1 cellular context compared by ENCODE assay signal in genomic region chr9:137229903-137230719, GRCh38.
TF ChIP-seq lines count a peak whose summit lies in the region.

No MANE protein-coding gene starts in this region.

TF ChIP-seq in HepG2, 621 proteins besides CTCF, POLR2A, EP300 and RAD21 (continued from another document and continues in another):
- TF ChIP-seq, protein P1, sequence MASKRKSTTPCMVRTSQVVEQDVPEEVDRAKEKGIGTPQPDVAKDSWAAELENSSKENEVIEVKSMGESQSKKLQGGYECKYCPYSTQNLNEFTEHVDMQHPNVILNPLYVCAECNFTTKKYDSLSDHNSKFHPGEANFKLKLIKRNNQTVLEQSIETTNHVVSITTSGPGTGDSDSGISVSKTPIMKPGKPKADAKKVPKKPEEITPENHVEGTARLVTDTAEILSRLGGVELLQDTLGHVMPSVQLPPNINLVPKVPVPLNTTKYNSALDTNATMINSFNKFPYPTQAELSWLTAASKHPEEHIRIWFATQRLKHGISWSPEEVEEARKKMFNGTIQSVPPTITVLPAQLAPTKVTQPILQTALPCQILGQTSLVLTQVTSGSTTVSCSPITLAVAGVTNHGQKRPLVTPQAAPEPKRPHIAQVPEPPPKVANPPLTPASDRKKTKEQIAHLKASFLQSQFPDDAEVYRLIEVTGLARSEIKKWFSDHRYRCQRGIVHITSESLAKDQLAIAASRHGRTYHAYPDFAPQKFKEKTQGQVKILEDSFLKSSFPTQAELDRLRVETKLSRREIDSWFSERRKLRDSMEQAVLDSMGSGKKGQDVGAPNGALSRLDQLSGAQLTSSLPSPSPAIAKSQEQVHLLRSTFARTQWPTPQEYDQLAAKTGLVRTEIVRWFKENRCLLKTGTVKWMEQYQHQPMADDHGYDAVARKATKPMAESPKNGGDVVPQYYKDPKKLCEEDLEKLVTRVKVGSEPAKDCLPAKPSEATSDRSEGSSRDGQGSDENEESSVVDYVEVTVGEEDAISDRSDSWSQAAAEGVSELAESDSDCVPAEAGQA (IDR thresholded peaks at IDR 0.05; ENCODE audit: low read depth) = no peak
- TF ChIP-seq, protein P1 (CRISPR knock-in tag; IDR thresholded peaks at IDR 0.05; ENCODE audit: borderline replicate concordance) = no peak
- TF ChIP-seq GABPB1 (CRISPR knock-in tag; IDR thresholded peaks at IDR 0.05) (peak; percentile 95), MXI1 (IDR thresholded peaks at IDR 0.05; ENCODE audit: borderline replicate concordance, low read depth, low read length) (no peak), MED1 (CRISPR knock-in tag; IDR thresholded peaks at IDR 0.05) (peak; percentile 48; the same call in 1 of the 2 replicates), ZNF274 (CRISPR knock-in tag; IDR thresholded peaks at IDR 0.05) (peak; percentile 66; the same call in 1 of the 2 replicates), NFRKB (IDR thresholded peaks at IDR 0.05) (no peak), KLF9 (CRISPR knock-in tag; IDR thresholded peaks at IDR 0.05; ENCODE audit: low read depth) (no peak), ZNF713 (CRISPR knock-in tag; IDR thresholded peaks at IDR 0.05) (peak; percentile 35; the same call in 1 of the 2 replicates), KDM4B (CRISPR knock-in tag; IDR thresholded peaks at IDR 0.05) (no peak), HNF1A (IDR thresholded peaks at IDR 0.05; ENCODE audit: low read depth) (no peak), HNF1A (CRISPR knock-in tag; IDR thresholded peaks at IDR 0.05; ENCODE audit: borderline replicate concordance) (peak; percentile 2; the same call in 1 of the 2 replicates), PRDM4 (CRISPR knock-in tag; IDR thresholded peaks at IDR 0.05; ENCODE audit: borderline replicate concordance) (no peak), KAT7 (CRISPR knock-in tag; IDR thresholded peaks at IDR 0.05; ENCODE audit: borderline replicate concordance) (no peak), THYN1 (CRISPR knock-in tag; IDR thresholded peaks at IDR 0.05; ENCODE audit: borderline replicate concordance, low read depth) (no peak), HBP1 (CRISPR knock-in tag; IDR thresholded peaks at IDR 0.05; ENCODE audit: low read depth) (no peak), TCF7 (IDR thresholded peaks at IDR 0.05; ENCODE audit: low read depth) (no peak), NFIB (CRISPR knock-in tag; IDR thresholded peaks at IDR 0.05; ENCODE audit: borderline replicate concordance) (no peak), KDM6A (CRISPR knock-in tag; IDR thresholded peaks at IDR 0.05; ENCODE audit: low read depth) (no peak), ASH2L (IDR thresholded peaks at IDR 0.05; ENCODE audit: insufficient read length, low read depth, low read length) (no peak), MED8 (CRISPR knock-in tag; IDR thresholded peaks at IDR 0.05; ENCODE audit: insufficient replicate concordance) (no peak), ZBTB49 (CRISPR knock-in tag; IDR thresholded peaks at IDR 0.05; ENCODE audit: borderline replicate concordance) (no peak), KDM2A (CRISPR knock-in tag; IDR thresholded peaks at IDR 0.05; ENCODE audit: borderline replicate concordance, low read depth) (peak; percentile 76), SKI (IDR thresholded peaks at IDR 0.05; ENCODE audit: partially characterized antibody) (no peak), ETS1 (CRISPR knock-in tag; IDR thresholded peaks at IDR 0.05) (no peak), ZMYM2 (CRISPR knock-in tag; IDR thresholded peaks at IDR 0.05) (no peak), SMAD9 (CRISPR knock-in tag; IDR thresholded peaks at IDR 0.05) (no peak), ZNF747 (CRISPR knock-in tag; IDR thresholded peaks at IDR 0.05; ENCODE audit: borderline replicate concordance) (no peak), MIXL1 (CRISPR knock-in tag; IDR thresholded peaks at IDR 0.05) (no peak)
- TF ChIP-seq, protein P2, sequence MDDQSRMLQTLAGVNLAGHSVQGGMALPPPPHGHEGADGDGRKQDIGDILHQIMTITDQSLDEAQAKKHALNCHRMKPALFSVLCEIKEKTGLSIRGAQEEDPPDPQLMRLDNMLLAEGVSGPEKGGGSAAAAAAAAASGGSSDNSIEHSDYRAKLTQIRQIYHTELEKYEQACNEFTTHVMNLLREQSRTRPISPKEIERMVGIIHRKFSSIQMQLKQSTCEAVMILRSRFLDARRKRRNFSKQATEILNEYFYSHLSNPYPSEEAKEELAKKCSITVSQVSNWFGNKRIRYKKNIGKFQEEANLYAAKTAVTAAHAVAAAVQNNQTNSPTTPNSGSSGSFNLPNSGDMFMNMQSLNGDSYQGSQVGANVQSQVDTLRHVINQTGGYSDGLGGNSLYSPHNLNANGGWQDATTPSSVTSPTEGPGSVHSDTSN (CRISPR knock-in tag; IDR thresholded peaks at IDR 0.05; ENCODE audit: borderline replicate concordance) = no peak
- TF ChIP-seq, protein P3, sequence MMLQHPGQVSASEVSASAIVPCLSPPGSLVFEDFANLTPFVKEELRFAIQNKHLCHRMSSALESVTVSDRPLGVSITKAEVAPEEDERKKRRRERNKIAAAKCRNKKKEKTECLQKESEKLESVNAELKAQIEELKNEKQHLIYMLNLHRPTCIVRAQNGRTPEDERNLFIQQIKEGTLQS (CRISPR knock-in tag; IDR thresholded peaks at IDR 0.05) = no peak
- TF ChIP-seq, protein P4, sequence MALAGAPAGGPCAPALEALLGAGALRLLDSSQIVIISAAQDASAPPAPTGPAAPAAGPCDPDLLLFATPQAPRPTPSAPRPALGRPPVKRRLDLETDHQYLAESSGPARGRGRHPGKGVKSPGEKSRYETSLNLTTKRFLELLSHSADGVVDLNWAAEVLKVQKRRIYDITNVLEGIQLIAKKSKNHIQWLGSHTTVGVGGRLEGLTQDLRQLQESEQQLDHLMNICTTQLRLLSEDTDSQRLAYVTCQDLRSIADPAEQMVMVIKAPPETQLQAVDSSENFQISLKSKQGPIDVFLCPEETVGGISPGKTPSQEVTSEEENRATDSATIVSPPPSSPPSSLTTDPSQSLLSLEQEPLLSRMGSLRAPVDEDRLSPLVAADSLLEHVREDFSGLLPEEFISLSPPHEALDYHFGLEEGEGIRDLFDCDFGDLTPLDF (CRISPR knock-in tag; IDR thresholded peaks at IDR 0.05) = no peak
- TF ChIP-seq, protein P5, sequence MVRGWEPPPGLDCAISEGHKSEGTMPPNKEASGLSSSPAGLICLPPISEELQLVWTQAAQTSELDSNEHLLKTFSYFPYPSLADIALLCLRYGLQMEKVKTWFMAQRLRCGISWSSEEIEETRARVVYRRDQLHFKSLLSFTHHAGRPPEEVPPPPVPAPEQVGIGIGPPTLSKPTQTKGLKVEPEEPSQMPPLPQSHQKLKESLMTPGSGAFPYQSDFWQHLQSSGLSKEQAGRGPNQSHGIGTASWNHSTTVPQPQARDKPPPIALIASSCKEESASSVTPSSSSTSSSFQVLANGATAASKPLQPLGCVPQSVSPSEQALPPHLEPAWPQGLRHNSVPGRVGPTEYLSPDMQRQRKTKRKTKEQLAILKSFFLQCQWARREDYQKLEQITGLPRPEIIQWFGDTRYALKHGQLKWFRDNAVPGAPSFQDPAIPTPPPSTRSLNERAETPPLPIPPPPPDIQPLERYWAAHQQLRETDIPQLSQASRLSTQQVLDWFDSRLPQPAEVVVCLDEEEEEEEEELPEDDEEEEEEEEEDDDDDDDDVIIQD (CRISPR knock-in tag; IDR thresholded peaks at IDR 0.05; ENCODE audit: low read depth) = no peak; the same call in 1 of the 2 replicates
